ENCODE assay signal across 14 cellular contexts in the genomic region with DNA sequence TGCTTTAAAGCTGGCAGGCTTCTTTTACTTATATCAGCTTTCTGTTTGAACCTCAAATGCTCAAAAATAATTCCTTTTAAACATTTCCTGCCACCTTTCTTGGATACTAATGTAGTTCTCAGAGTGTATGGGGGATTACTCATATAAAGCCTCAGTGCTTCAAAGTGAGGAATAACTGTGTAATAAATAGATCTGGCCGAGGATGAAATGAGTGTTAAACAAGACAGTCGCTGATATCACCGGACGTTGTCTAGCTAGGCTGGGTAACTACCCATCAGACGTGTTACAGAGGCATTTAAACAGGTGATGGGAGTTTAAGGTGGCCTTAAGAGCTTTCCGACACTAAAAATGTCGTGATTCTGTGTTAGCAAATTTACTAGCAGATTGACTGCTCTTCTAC. TPM values are rescaled to one million over a fixed set of nuclear protein-coding genes. Genes with fewer than 3 reads are reported as not detected.
DNase-seq lines count a peak whose midpoint lies in the region; ATAC-seq lines count a peak whose summit lies in the region.
"Had no signal": no experiment of that assay in that cellular context is flagged by ENCODE, and none has a peak within 500 bp of the region (broad histone marks: within the 10 kb centered on the region; RNA-seq: fewer than 3 reads in every experiment).

No MANE protein-coding gene starts in this region.

- H2AK5ac ChIP-seq in trophoblast cell (ENCODE audit: low read length), result no peak overlapping the region

- peaks cover 49% of the 10 kb centered on the region for H3K4me1 Mint-ChIP-seq in T-helper 17 cell

- no peaks in the 10 kb centered on the region for H3K79me2 ChIP-seq in trophoblast cell (ENCODE audit: control insufficient read depth, insufficient read depth, low read length, poor library complexity)

- no peak overlapping the region for H3K4me3 ChIP-seq in trophoblast cell (ENCODE audit: low read depth, low read length)

- no peak overlapping the region for H3K27ac ChIP-seq in trophoblast cell (ENCODE audit: low read depth, low read length)

- no peak overlapping the region for H4K8ac ChIP-seq in trophoblast cell (ENCODE audit: low read depth, low read length)

- peak overlapping the region; percentile 84 for H3K4me3 Mint-ChIP-seq in T-helper 17 cell
- H3K4me3 Mint-ChIP-seq: type B pancreatic cell had no signal

- H3K36me3 Mint-ChIP-seq in T-helper 17 cell (ENCODE audit: low read depth), result peaks cover 4% of the 10 kb centered on the region
- H3K36me3 Mint-ChIP-seq: type B pancreatic cell had no signal

- no peaks in the 10 kb centered on the region for H3K27me3 Mint-ChIP-seq in T-helper 17 cell
- H3K27me3 Mint-ChIP-seq: type B pancreatic cell had no signal

- H3K18ac ChIP-seq in trophoblast cell (ENCODE audit: low read length), result no peak overlapping the region

- no peak overlapping the region for H2BK5ac ChIP-seq in trophoblast cell (ENCODE audit: low read depth, low read length, poor library complexity)

- H3K27ac Mint-ChIP-seq in T-helper 17 cell, result peak overlapping the region; percentile 95
- H3K27ac Mint-ChIP-seq: type B pancreatic cell had no signal

- no peak overlapping the region for H4K12ac ChIP-seq in trophoblast cell (ENCODE audit: low read depth, low read length)

- H2BK12ac ChIP-seq in trophoblast cell (ENCODE audit: low read length), result no peak overlapping the region

- no peaks in the 10 kb centered on the region for H3K4me1 ChIP-seq in trophoblast cell (ENCODE audit: control insufficient read depth in 1 of 2, insufficient read depth in 2 of 2, low read length in 2 of 2)

- WGBS in trophoblast cell (ENCODE audit: extremely low coverage, insufficient coverage, insufficient read length), result no CpG with 5 or more reads among the region's 7 CpGs

- ATAC-seq in HG02642 (IDR thresholded peaks at IDR 0.05; ENCODE audit: poor library complexity, unreplicated experiment) (peak; percentile 46), T-helper 17 cell (peak; percentile 60)

- DNase-seq in stimulated activated naive CD4-positive, alpha-beta T cell treated with Interleukin-2 at 50 U/mL for 16 hours (lab: John Stamatoyannopoulos, UW), result peak; percentile 14
- DNase-seq in stimulated activated naive CD4-positive, alpha-beta T cell (lab: John Stamatoyannopoulos, UW), result no peak
- DNase-seq in T-helper 17 cell (no peak), trophoblast cell (no peak), LoVo (ENCODE audit: low spot score) (no peak), RPMI8226 (no peak), GM19238 (ENCODE audit: insufficient read length, low spot score) (no peak)
- DNase-seq: AML-193; NCI-H1105; NK-92 treated with Interleukin-12 subunit alpha and Interleukin-12 subunit beta, amount 100 ng/mL, for 24 hours; T-helper 9 cell had no signal

- H2BK120ac ChIP-seq in trophoblast cell (ENCODE audit: insufficient read depth, low read length, poor library complexity), result no peak overlapping the region

- H3K4me2 ChIP-seq in trophoblast cell (ENCODE audit: low read length), result no peak overlapping the region

- H3K9ac ChIP-seq in trophoblast cell (ENCODE audit: low read length), result no peak overlapping the region

- H3K79me1 ChIP-seq in trophoblast cell (ENCODE audit: low read length), result no peaks in the 10 kb centered on the region

- H3K9me3 ChIP-seq in T-helper 17 cell (ENCODE audit: control insufficient read depth, low read length, poor library complexity, severe bottlenecking) (no peaks in the 10 kb centered on the region), trophoblast cell (ENCODE audit: insufficient read depth, low read depth, low read length) (no peaks in the 10 kb centered on the region)

- H3K27me3 ChIP-seq in trophoblast cell (ENCODE audit: insufficient read depth, low read length), result no peaks in the 10 kb centered on the region

- no peaks in the 10 kb centered on the region for H3K36me3 ChIP-seq in trophoblast cell (ENCODE audit: control insufficient read depth in 1 of 2, insufficient read depth in 2 of 2, low read length in 2 of 2)

- H2AFZ ChIP-seq in trophoblast cell (ENCODE audit: insufficient read depth, low read length, poor library complexity), result no peak overlapping the region

- H4K91ac ChIP-seq in trophoblast cell (ENCODE audit: low read depth, low read length), result no peak overlapping the region

- no peak overlapping the region for H3K4ac ChIP-seq in trophoblast cell (ENCODE audit: low read depth, low read length)

- no peak overlapping the region for H3K23ac ChIP-seq in trophoblast cell (ENCODE audit: low read length)

- H3K14ac ChIP-seq in trophoblast cell (ENCODE audit: low read length), result no peak overlapping the region

RNA-seq across cellular contexts. Expression of gene VANGL2, which starts 53.1 kb away (rescaled TPM):
- total RNA-seq in T-helper 17 cell, result not detected
- polyA plus RNA-seq in trophoblast cell (2013), result 22.6 and 23.1 TPM in 2 replicates
- total RNA-seq: dermis microvascular lymphatic vessel endothelial cell had no signal
